ENCODE assay signal across 18 cellular contexts in the genomic region with DNA sequence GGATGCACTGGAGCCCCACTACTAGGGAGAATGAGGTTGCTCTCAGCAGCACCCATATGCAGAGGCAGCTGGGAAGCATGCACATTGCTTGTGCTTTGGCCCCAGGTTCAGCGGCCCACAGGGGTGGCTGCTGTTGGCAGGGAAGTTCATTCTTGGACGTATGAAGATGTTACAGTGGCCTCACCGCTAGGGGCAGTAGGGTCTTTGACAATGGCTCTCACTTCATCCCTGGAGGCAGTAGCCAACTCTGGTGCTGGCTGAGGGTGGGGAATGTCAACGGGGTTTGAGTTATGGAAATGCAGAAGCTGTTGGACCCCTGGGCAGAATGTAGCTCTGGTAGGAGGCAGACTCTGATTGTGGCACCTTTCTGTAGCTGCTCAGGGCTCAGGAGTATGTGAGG.
DNase-seq lines count a peak whose midpoint lies in the region; ATAC-seq and TF ChIP-seq lines count a peak whose summit lies in the region.
"Had no signal": no experiment of that assay in that cellular context is flagged by ENCODE, and none has a peak within 500 bp of the region (broad histone marks: within the 10 kb centered on the region; RNA-seq: fewer than 3 reads in every experiment).

No MANE protein-coding gene starts in this region.

- no peaks in the 10 kb centered on the region for H3K9me3 ChIP-seq in NT2/D1 (ENCODE audit: insufficient read depth, low read length)
- no peaks in the 10 kb centered on the region for H3K9me3 ChIP-seq in neural progenitor cell (ENCODE audit: low read depth)
- H3K9me3 ChIP-seq in hepatocyte (ENCODE audit: low read depth), result no peaks in the 10 kb centered on the region
- H3K9me3 ChIP-seq in tibial artery, result no peaks in the 10 kb centered on the region
- H3K9me3 ChIP-seq: Caco-2, SJSA1 had no signal

- TF ChIP-seq CTCF in choroid plexus epithelial cell (conservative IDR thresholded peaks at IDR 0.05; ENCODE audit: low read depth, low read length) (peak; percentile 22), neural progenitor cell (IDR thresholded peaks at IDR 0.05) (no peak), hepatocyte (IDR thresholded peaks at IDR 0.05; ENCODE audit: poor library complexity) (no peak), tibial artery (IDR thresholded peaks at IDR 0.05) (no peak)

- H3K36me3 ChIP-seq in H7 (replicated peaks; ENCODE audit: control insufficient read depth, insufficient read depth, low read length), result no peaks in the 10 kb centered on the region
- H3K36me3 ChIP-seq in NT2/D1 (ENCODE audit: insufficient read depth, insufficient read length, low read length), result no peaks in the 10 kb centered on the region
- no peaks in the 10 kb centered on the region for H3K36me3 ChIP-seq in neural progenitor cell
- no peaks in the 10 kb centered on the region for H3K36me3 ChIP-seq in hepatocyte (replicated peaks; ENCODE audit: insufficient read depth, low read depth)
- peaks cover 0 to 19% (median 6%) of the 10 kb centered on the region in 3 donors for H3K36me3 ChIP-seq in tibial artery
- H3K36me3 ChIP-seq: SJSA1 had no signal

- H3K9ac ChIP-seq in NT2/D1 (ENCODE audit: insufficient read length, low read depth) (no peak overlapping the region), neural progenitor cell (no peak overlapping the region)
- H3K9ac ChIP-seq: GM23248 had no signal

- H3F3A ChIP-seq in neural progenitor cell (ENCODE audit: low read depth), result no peaks in the 10 kb centered on the region

- intact Hi-C loops in tibial artery (cut with DNase I; ENCODE audit: low total_unique reads), result no loop called here

- peaks cover 3% of the 10 kb centered on the region for H4K20me1 ChIP-seq in neural progenitor cell (ENCODE audit: low read depth)
- no peaks in the 10 kb centered on the region for H4K20me1 ChIP-seq in hepatocyte (ENCODE audit: insufficient read depth, poor library complexity, severe bottlenecking)

- 70% methylated on average over 4 of the region's 4 CpGs for WGBS in hepatocyte (ENCODE audit: low lambda C conversion rate, missing lambda C conversion rate)

- no peaks in the 10 kb centered on the region for H3K9me3 Mint-ChIP-seq in neural progenitor cell

- H2AFZ ChIP-seq in neural progenitor cell (replicated peaks) (no peak overlapping the region), hepatocyte (no peak overlapping the region)
- H2AFZ ChIP-seq: GM23248 had no signal

- ATAC-seq in GM21367 (IDR thresholded peaks at IDR 0.05; ENCODE audit: unreplicated experiment), result no peak

- H3K79me2 ChIP-seq in neural progenitor cell (ENCODE audit: low read depth) (no peaks in the 10 kb centered on the region), hepatocyte (no peaks in the 10 kb centered on the region)

- H3K4me1 Mint-ChIP-seq in neural progenitor cell, result no peaks in the 10 kb centered on the region
- H3K4me1 Mint-ChIP-seq: B cell; CD4-positive, CD25-positive, alpha-beta regulatory T cell had no signal

- H3K27me3 ChIP-seq in H7 (ENCODE audit: control insufficient read depth, insufficient read depth, low read length), result no peaks in the 10 kb centered on the region
- H3K27me3 ChIP-seq in NT2/D1 (ENCODE audit: insufficient read depth, insufficient read length), result no peaks in the 10 kb centered on the region
- H3K27me3 ChIP-seq in neural progenitor cell, result no peaks in the 10 kb centered on the region
- no peaks in the 10 kb centered on the region for H3K27me3 ChIP-seq in hepatocyte
- H3K27me3 ChIP-seq in tibial artery, result no peaks in the 10 kb centered on the region
- H3K27me3 ChIP-seq: SJSA1 had no signal

- no peak overlapping the region for H3K4me3 ChIP-seq in H7 (ENCODE audit: insufficient read depth, low read depth, low read length)
- H3K4me3 ChIP-seq in NT2/D1 (ENCODE audit: insufficient read length, low read depth), result no peak overlapping the region
- H3K4me3 ChIP-seq in choroid plexus epithelial cell (ENCODE audit: low read depth, low read length), result no peak overlapping the region
- no peak overlapping the region for H3K4me3 ChIP-seq in neural progenitor cell
- H3K4me3 ChIP-seq in hepatocyte, result no peak overlapping the region
- H3K4me3 ChIP-seq in tibial artery, result no peak overlapping the region
- H3K4me3 ChIP-seq: GM23248, SJSA1 had no signal

- no peaks in the 10 kb centered on the region for H3K9me2 ChIP-seq in hepatocyte (replicated peaks; ENCODE audit: insufficient read depth)

- no peaks in the 10 kb centered on the region for H3K36me3 Mint-ChIP-seq in neural progenitor cell

- no peak overlapping the region for H3K27ac ChIP-seq in neural progenitor cell
- H3K27ac ChIP-seq in hepatocyte, result no peak overlapping the region
- no peak overlapping the region for H3K27ac ChIP-seq in tibial artery
- H3K27ac ChIP-seq: GM23248, SJSA1 had no signal

- no peak overlapping the region for H3K4me3 Mint-ChIP-seq in neural progenitor cell
- H3K4me3 Mint-ChIP-seq: B cell had no signal

- H3K4me2 ChIP-seq in neural progenitor cell (no peak overlapping the region), hepatocyte (no peak overlapping the region)

- no peaks in the 10 kb centered on the region for H3K27me3 Mint-ChIP-seq in neural progenitor cell (ENCODE audit: insufficient read depth, low read depth)
- H3K27me3 Mint-ChIP-seq: B cell; CD4-positive, CD25-positive, alpha-beta regulatory T cell had no signal

- peak; percentile 16 for DNase-seq in H7
- peak; percentile 20 for DNase-seq in NT2/D1 (ENCODE audit: low read depth, low spot score)
- no peak for DNase-seq in choroid plexus epithelial cell (ENCODE audit: low read depth)
- peak; percentile 4 for DNase-seq in neural progenitor cell (ENCODE audit: low spot score)
- no peak for DNase-seq in hepatocyte (ENCODE audit: low spot score)
- DNase-seq in tibial artery, result no peak
- no peak for DNase-seq in NCI-H2029 (lab: John Stamatoyannopoulos, UW)
- DNase-seq: Caco-2; CD4-positive, CD25-positive, alpha-beta regulatory T cell; DMS153; GM23248; NCI-H1930; NCI-H2171 treated with DMSO at 0.1 percent for 48 hours; NCI-H446 treated with DMSO at 0.1 percent for 48 hours; SW 1271 had no signal

- H3K4me1 ChIP-seq in NT2/D1 (ENCODE audit: insufficient read depth, insufficient read length), result no peaks in the 10 kb centered on the region
- no peaks in the 10 kb centered on the region for H3K4me1 ChIP-seq in neural progenitor cell
- no peaks in the 10 kb centered on the region for H3K4me1 ChIP-seq in hepatocyte (ENCODE audit: insufficient read depth)
- no peaks in the 10 kb centered on the region for H3K4me1 ChIP-seq in tibial artery
- H3K4me1 ChIP-seq: Caco-2, SJSA1 had no signal

- H3K27ac Mint-ChIP-seq in neural progenitor cell, result no peak overlapping the region
- H3K27ac Mint-ChIP-seq: B cell; CD4-positive, CD25-positive, alpha-beta regulatory T cell had no signal

Comparison
In these comparisons a context has a peak if more than half of its experiments do, and no peak if none do; other contexts are left out.
1. DNase-seq: peak in H7 (single experiment), NT2/D1 (single experiment) and neural progenitor cell (single experiment); none in choroid plexus epithelial cell (single experiment), hepatocyte (single experiment), tibial artery (0 of 2) and NCI-H2029 (single experiment).